In genomic region chr9:135209136-135209535, GRCh38 we compare ENCODE assay signal across 26 cellular contexts.
"Had no signal": no experiment of that assay in that cellular context is flagged by ENCODE, and none has a peak within 500 bp of the region (broad histone marks: within the 10 kb centered on the region; RNA-seq: fewer than 3 reads in every experiment).

No MANE protein-coding gene starts in this region.

- H3K9ac ChIP-seq: neural progenitor cell, parathyroid adenoma had no signal

- H3K79me2 ChIP-seq: parathyroid adenoma had no signal

- FAIRE-seq: small intestine, urothelium cell line had no signal

- ATAC-seq: natural killer cell; right cardiac atrium; right lobe of liver; stimulated activated effector memory CD8-positive, alpha-beta T cell treated with anti-CD3 and anti-CD28 coated beads, Interleukin-12 subunit alpha, Interleukin-12 subunit beta, amount 100 ng/mL, for 72 hours; stimulated activated naive B cell treated with anti-CD40 and anti-IgM and Interleukin-4, amounts not matched to agents 10 μg/mL and 1 μg/mL and 100 μg/mL, for 72 hours had no signal

- H3K27ac ChIP-seq: neural progenitor cell, ovary, parathyroid adenoma, prostate gland, right lobe of liver, sigmoid colon, stomach, thoracic aorta, thyroid gland, tibial nerve, upper lobe of left lung, vagina had no signal

- H3K9me3 ChIP-seq: prostate gland, right lobe of liver, sigmoid colon, thoracic aorta, thyroid gland, vagina had no signal

- H3K36me3 ChIP-seq: neural progenitor cell, ovary, prostate gland, right lobe of liver, sigmoid colon, stomach, thoracic aorta, thyroid gland, tibial nerve, upper lobe of left lung, vagina had no signal

- H3K4me1 ChIP-seq: parathyroid adenoma, prostate gland, right lobe of liver, sigmoid colon, stomach, thyroid gland, upper lobe of left lung, vagina had no signal

- H2AFZ ChIP-seq: neural progenitor cell, parathyroid adenoma had no signal

- H3K27me3 ChIP-seq: neural progenitor cell, ovary, right lobe of liver, thyroid gland, upper lobe of left lung, vagina had no signal

- H3K4me2 ChIP-seq: neural progenitor cell had no signal

- DNase-seq: natural killer cell; occipital lobe; ovary; retina; right lobe of liver; sigmoid colon; small intestine; stimulated activated CD4-positive, alpha-beta T cell treated with anti-CD3 and anti-CD28 coated beads, Interleukin-15, amount 100 ng/mL, for 24 hours; stimulated activated CD4-positive, alpha-beta T cell treated with anti-CD3 and anti-CD28 coated beads, Interleukin-2, amount 100 ng/mL, for 24 hours; stimulated activated CD4-positive, alpha-beta T cell treated with anti-CD3 and anti-CD28 coated beads, Interleukin-2, amount 100 ng/mL, for 48 hours; stimulated activated CD4-positive, alpha-beta T cell treated with anti-CD3 and anti-CD28 coated beads, Interleukin-4, amount 100 ng/mL, for 24 hours; stimulated activated naive B cell treated with anti-CD40 and anti-IgM and Interleukin-4, amounts not matched to agents 10 μg/mL and 1 μg/mL and 100 μg/mL, for 72 hours; stimulated activated naive CD4-positive, alpha-beta T cell treated with Interleukin-2 at 50 U/mL for 16 hours; stomach; thyroid gland; trophoblast cell; upper lobe of left lung had no signal

- H3K4me3 ChIP-seq: neural progenitor cell, ovary, prostate gland, right lobe of liver, sigmoid colon, stomach, thoracic aorta, thyroid gland, tibial nerve, upper lobe of left lung, vagina had no signal
